10 cellular contexts compared by ENCODE assay signal in genomic region chr3:186965141-186965879, GRCh38. TPM values are rescaled to one million over a fixed set of nuclear protein-coding genes. Genes with fewer than 3 reads are reported as not detected.
DNase-seq lines count a peak whose midpoint lies in the region; ATAC-seq and TF ChIP-seq lines count a peak whose summit lies in the region.
"Had no signal": no experiment of that assay in that cellular context is flagged by ENCODE, and none has a peak within 500 bp of the region (broad histone marks: within the 10 kb centered on the region; RNA-seq: fewer than 3 reads in every experiment).

No MANE protein-coding gene starts in this region.

- H3K36me3 ChIP-seq in ES-I3 (ENCODE audit: insufficient read depth, low read length) = no peaks in the 10 kb centered on the region
- no peaks in the 10 kb centered on the region for H3K36me3 ChIP-seq in GM23338 (ENCODE audit: insufficient read depth)
- peaks cover 0 to 47% (median 4%) of the 10 kb centered on the region in 3 experiments for H3K36me3 ChIP-seq in naive thymus-derived CD4-positive, alpha-beta T cell (ENCODE audit: control insufficient read depth in 2 of 3, insufficient read depth in 3 of 3, low read length in 3 of 3)
- H3K36me3 ChIP-seq in brain microvascular endothelial cell (replicated peaks) = no peaks in the 10 kb centered on the region
- no peaks in the 10 kb centered on the region for H3K36me3 ChIP-seq in hepatocyte (replicated peaks; ENCODE audit: insufficient read depth, low read depth)

- peaks cover 60% of the 10 kb centered on the region for H3K36me3 Mint-ChIP-seq in GM23338 (ENCODE audit: low read depth)
- H3K36me3 Mint-ChIP-seq in activated naive CD8-positive, alpha-beta T cell treated with anti-CD3 and anti-CD28 coated beads, Interleukin-2, amount 50 U/mL, for 24 hours (ENCODE audit: low read depth) = peaks cover 33% of the 10 kb centered on the region
- H3K36me3 Mint-ChIP-seq in naive thymus-derived CD4-positive, alpha-beta T cell = peaks cover 10 to 62% (median 37%) of the 10 kb centered on the region in 5 donors

- 85% methylated on average over 10 of the region's 10 CpGs for WGBS in hepatocyte (ENCODE audit: low lambda C conversion rate, missing lambda C conversion rate)

- H3K4me3 Mint-ChIP-seq in GM23338 = peak overlapping the region; percentile 46
- H3K4me3 Mint-ChIP-seq in activated naive CD8-positive, alpha-beta T cell treated with anti-CD3 and anti-CD28 coated beads, Interleukin-2, amount 50 U/mL, for 24 hours = no peak overlapping the region
- no peak overlapping the region for H3K4me3 Mint-ChIP-seq in naive thymus-derived CD4-positive, alpha-beta T cell

- peaks cover 5% of the 10 kb centered on the region; the same call in 1 of the 2 replicates for H4K20me1 ChIP-seq in GM23338 (replicated peaks; ENCODE audit: insufficient read depth)
- H4K20me1 ChIP-seq in hepatocyte (ENCODE audit: insufficient read depth, poor library complexity, severe bottlenecking) = no peaks in the 10 kb centered on the region

- H3K4me3 ChIP-seq in GM23338 = peak overlapping the region; percentile 24
- H3K4me3 ChIP-seq in naive thymus-derived CD4-positive, alpha-beta T cell (ENCODE audit: low read length) = no peak overlapping the region
- no peak overlapping the region for H3K4me3 ChIP-seq in brain microvascular endothelial cell (ENCODE audit: low read depth, low read length)
- H3K4me3 ChIP-seq in hepatocyte = no peak overlapping the region

- in situ Hi-C loops in brain microvascular endothelial cell (cut with HindIII; ENCODE audit: low pct_ligation_motif_present, low sequenced_read_pairs) = no loop called here

- H3K9me3 ChIP-seq in ES-I3 (ENCODE audit: control insufficient read depth, insufficient read depth, low read length) (no peaks in the 10 kb centered on the region), hepatocyte (ENCODE audit: low read depth) (no peaks in the 10 kb centered on the region)
- H3K9me3 ChIP-seq in naive thymus-derived CD4-positive, alpha-beta T cell (ENCODE audit: control insufficient read depth in 2 of 3, low read length in 3 of 3) = no peaks in the 10 kb centered on the region

- H3K27ac ChIP-seq in GM23338 (ENCODE audit: low read depth) (peak overlapping the region; percentile 95), brain microvascular endothelial cell (no peak overlapping the region), hepatocyte (no peak overlapping the region)
- H3K27ac ChIP-seq in naive thymus-derived CD4-positive, alpha-beta T cell (ENCODE audit: low read depth, low read length) = no peak overlapping the region

- H3K27me3 Mint-ChIP-seq in GM23338 (ENCODE audit: insufficient read depth, low read depth, poor library complexity) = peaks cover 11% of the 10 kb centered on the region
- H3K27me3 Mint-ChIP-seq in activated naive CD8-positive, alpha-beta T cell treated with anti-CD3 and anti-CD28 coated beads, Interleukin-2, amount 50 U/mL, for 24 hours = no peaks in the 10 kb centered on the region
- no peaks in the 10 kb centered on the region for H3K27me3 Mint-ChIP-seq in naive thymus-derived CD4-positive, alpha-beta T cell

- H3K9me2 ChIP-seq in GM23338 (ENCODE audit: insufficient read depth) (no peaks in the 10 kb centered on the region), hepatocyte (replicated peaks; ENCODE audit: insufficient read depth) (no peaks in the 10 kb centered on the region)

- H2AFZ ChIP-seq in GM23338 (no peak overlapping the region), hepatocyte (no peak overlapping the region)

- TF ChIP-seq CTCF in GM23338 (conservative IDR thresholded peaks at IDR 0.05; ENCODE audit: low read depth in 2 of 2) (no peak), brain microvascular endothelial cell (IDR thresholded peaks at IDR 0.05; ENCODE audit: low read depth, low read length, missing control alignments) (no peak), hepatocyte (IDR thresholded peaks at IDR 0.05; ENCODE audit: poor library complexity) (no peak)

- H3K9me3 Mint-ChIP-seq in GM23338 = no peaks in the 10 kb centered on the region
- no peaks in the 10 kb centered on the region for H3K9me3 Mint-ChIP-seq in activated naive CD8-positive, alpha-beta T cell treated with anti-CD3 and anti-CD28 coated beads, Interleukin-2, amount 50 U/mL, for 24 hours
- H3K9me3 Mint-ChIP-seq in naive thymus-derived CD4-positive, alpha-beta T cell = peaks cover 0 to 3% (median 0%) of the 10 kb centered on the region in 11 donors

- H3K4me1 Mint-ChIP-seq in GM23338 = peaks cover 70% of the 10 kb centered on the region
- H3K4me1 Mint-ChIP-seq in activated naive CD8-positive, alpha-beta T cell treated with anti-CD3 and anti-CD28 coated beads, Interleukin-2, amount 50 U/mL, for 24 hours = peaks cover 51% of the 10 kb centered on the region
- peaks cover 29 to 55% (median 40%) of the 10 kb centered on the region in 7 donors for H3K4me1 Mint-ChIP-seq in naive thymus-derived CD4-positive, alpha-beta T cell

- H3K4me1 ChIP-seq in ES-I3 (ENCODE audit: insufficient read depth, low read length) = peaks cover 52% of the 10 kb centered on the region
- H3K4me1 ChIP-seq in GM23338 (ENCODE audit: insufficient read depth) = peaks cover 57% of the 10 kb centered on the region
- H3K4me1 ChIP-seq in naive thymus-derived CD4-positive, alpha-beta T cell (ENCODE audit: control insufficient read depth in 2 of 2, insufficient read depth in 2 of 2, low read length in 2 of 2) = no peaks in the 10 kb centered on the region
- H3K4me1 ChIP-seq in hepatocyte (ENCODE audit: insufficient read depth) = no peaks in the 10 kb centered on the region

- H3K27ac Mint-ChIP-seq in GM23338 = peak overlapping the region; percentile 94
- peak overlapping the region; percentile 73 for H3K27ac Mint-ChIP-seq in activated naive CD8-positive, alpha-beta T cell treated with anti-CD3 and anti-CD28 coated beads, Interleukin-2, amount 50 U/mL, for 24 hours
- H3K27ac Mint-ChIP-seq in naive thymus-derived CD4-positive, alpha-beta T cell = peak overlapping the region in 7 of 9 donors; percentile 3 to 78 (median 58)

- H3K4me2 ChIP-seq in GM23338 = peak overlapping the region; percentile 73
- no peak overlapping the region for H3K4me2 ChIP-seq in hepatocyte

- DNase-seq in GM23338 (ENCODE audit: low spot score) (peak; percentile 64), brain microvascular endothelial cell (no peak), hepatocyte (ENCODE audit: low spot score) (no peak), NCI-H1092 treated with DMSO at 0.1 percent for 48 hours (lab: John Stamatoyannopoulos, UW) (no peak)
- DNase-seq in activated naive CD8-positive, alpha-beta T cell treated with anti-CD3 and anti-CD28 coated beads, Interleukin-2, amount 50 U/mL, for 24 hours = no peak
- DNase-seq in naive thymus-derived CD4-positive, alpha-beta T cell = no peak
- DNase-seq: RPMI8226; stimulated activated CD4-positive, alpha-beta T cell treated with anti-CD3 and anti-CD28 coated beads, Interleukin-2, amount 100 ng/mL, for 48 hours had no signal

- peak; percentile 47 for ATAC-seq in GM23338
- peak; percentile 48 for ATAC-seq in activated naive CD8-positive, alpha-beta T cell treated with anti-CD3 and anti-CD28 coated beads, Interleukin-2, amount 50 U/mL, for 24 hours
- ATAC-seq in naive thymus-derived CD4-positive, alpha-beta T cell = no peak
- no peak for ATAC-seq in GM21515 (IDR thresholded peaks at IDR 0.05; ENCODE audit: unreplicated experiment)

- H3K27me3 ChIP-seq in GM23338 (ENCODE audit: insufficient read depth) (no peaks in the 10 kb centered on the region), brain microvascular endothelial cell (replicated peaks) (no peaks in the 10 kb centered on the region), hepatocyte (no peaks in the 10 kb centered on the region)
- H3K27me3 ChIP-seq in naive thymus-derived CD4-positive, alpha-beta T cell (ENCODE audit: control insufficient read depth in 2 of 2, insufficient read depth in 2 of 2, low read length in 2 of 2) = no peaks in the 10 kb centered on the region

- POLR2A ChIA-PET in naive thymus-derived CD4-positive, alpha-beta T cell (lab: Charles Lee) = interaction anchor here (0.8 to 1.4 kb wide), 2 partner anchors 22 to 148 kb away, joined by 3 read pairs; no protein-coding TSS in a partner anchor

- H3F3A ChIP-seq in GM23338 (replicated peaks; ENCODE audit: low read depth) = peaks cover 9% of the 10 kb centered on the region

- H3K79me2 ChIP-seq in GM23338 (replicated peaks; ENCODE audit: insufficient read depth) (peaks cover 35% of the 10 kb centered on the region), hepatocyte (no peaks in the 10 kb centered on the region)

- 0 out of 2 replicates have a peak overlapping the region, but pooled peaks have one; percentile 14 for H3K9ac ChIP-seq in ES-I3 (ENCODE audit: low read depth, low read length)

- intact Hi-C loops in naive thymus-derived CD4-positive, alpha-beta T cell (cut with micrococcal nuclease) = no loop called here

- CTCF ChIA-PET in naive thymus-derived CD4-positive, alpha-beta T cell (lab: Charles Lee) = interaction anchor here (0.6 to 1.3 kb wide), 2 partner anchors 85 to 147 kb away, joined by 3 to 5 read pairs; no protein-coding TSS in a partner anchor

TF ChIP-seq in GM23338, 12 proteins besides CTCF, POLR2A, EP300 and RAD21:
- no peak for TF ChIP-seq STAT1 (IDR thresholded peaks at IDR 0.05; ENCODE audit: unreplicated experiment)
- no peak for TF ChIP-seq EZH2phosphoT487 (IDR thresholded peaks at IDR 0.05; ENCODE audit: unreplicated experiment)
- TF ChIP-seq POLR2AphosphoS5 (IDR thresholded peaks at IDR 0.05; ENCODE audit: low read depth) = 0 out of 2 replicates have a peak, but pooled peaks have one; percentile 35

RNA-seq across cellular contexts. Expression of gene ST6GAL1, which starts 35.0 kb away (rescaled TPM):
- total RNA-seq in GM23338 (2014; rRNA removed; shearing (Covaris generic)) = 51.6 and 65.1 TPM in 2 replicates
- polyA plus RNA-seq in GM23338 (2016; fragmentation: Nextera tagmentation; extraction: Ambion mirVana) (13.5 and 17.6 TPM in 2 replicates), hepatocyte (36.6 and 57.5 TPM in 2 replicates)
- total RNA-seq in naive thymus-derived CD4-positive, alpha-beta T cell = 100 to 1,000 TPM; 115 to 264 (median 160) TPM
- 100 to 1,000 TPM; 214 to 313 TPM for polyA plus RNA-seq in naive thymus-derived CD4-positive, alpha-beta T cell
- total RNA-seq in hepatocyte = 109 and 136 TPM in 2 replicates

Comparison
In these comparisons a context has a peak if more than half of its experiments do, and no peak if none do; other contexts are left out.
1. ATAC-seq: peak in GM23338 (single experiment) and activated naive CD8-positive, alpha-beta T cell treated with anti-CD3 and anti-CD28 coated beads, Interleukin-2, amount 50 U/mL, for 24 hours (single experiment); none in naive thymus-derived CD4-positive, alpha-beta T cell (single experiment) and GM21515 (single experiment).
2. Peak in every context shown above with its lines, with median percentiles within 50 percentile points of each other: H3K27ac Mint-ChIP-seq.